Comparison of ENCODE assay signal across 15 cellular contexts in the genomic region with DNA sequence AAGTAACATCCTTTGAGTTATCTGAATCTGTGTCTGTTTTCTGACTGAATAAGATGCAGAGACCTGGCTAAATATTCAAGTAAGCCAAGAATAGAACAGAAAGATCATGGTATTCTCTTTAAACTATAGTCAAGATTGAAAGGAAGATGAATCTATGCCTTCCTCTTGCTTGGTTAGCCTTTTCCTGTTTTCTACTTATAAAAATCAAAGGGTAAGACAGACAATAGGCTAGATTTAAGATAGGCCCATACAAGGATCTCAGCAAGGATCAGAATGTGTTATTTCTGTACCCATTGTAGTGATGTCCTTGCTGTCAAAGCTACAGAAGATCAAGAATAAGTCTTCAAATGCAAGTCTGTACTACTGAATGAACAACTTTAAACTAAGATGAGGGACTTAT.
"Had no signal": no experiment of that assay in that cellular context is flagged by ENCODE, and none has a peak within 500 bp of the region (broad histone marks: within the 10 kb centered on the region; RNA-seq: fewer than 3 reads in every experiment).

No MANE protein-coding gene starts in this region.

- H3K27me3 ChIP-seq: tibial artery had no signal

- H3K27me3 Mint-ChIP-seq: natural killer cell treated with Interleukin-12 subunit alpha and Interleukin-12 subunit beta and Interleukin-15 and Interleukin-18, amount 100 ng/mL, for 72 hours had no signal

- H3K36me3 Mint-ChIP-seq: natural killer cell treated with Interleukin-12 subunit alpha and Interleukin-12 subunit beta and Interleukin-15 and Interleukin-18, amount 100 ng/mL, for 72 hours; stimulated activated effector memory CD8-positive, alpha-beta T cell treated with anti-CD3 and anti-CD28 coated beads, Interleukin-12 subunit alpha, Interleukin-12 subunit beta, amount 100 ng/mL, for 72 hours had no signal

- H3K27ac ChIP-seq: tibial artery had no signal

- H3K4me1 Mint-ChIP-seq: stimulated activated effector memory CD8-positive, alpha-beta T cell treated with anti-CD3 and anti-CD28 coated beads, Interleukin-12 subunit alpha, Interleukin-12 subunit beta, amount 100 ng/mL, for 72 hours had no signal

- H3K9me3 ChIP-seq: tibial artery had no signal

- ATAC-seq: left ventricle myocardium superior; natural killer cell treated with Interleukin-12 subunit alpha and Interleukin-12 subunit beta and Interleukin-15 and Interleukin-18, amount 100 ng/mL, for 72 hours; stimulated activated effector memory CD8-positive, alpha-beta T cell treated with anti-CD3 and anti-CD28 coated beads, Interleukin-12 subunit alpha, Interleukin-12 subunit beta, amount 100 ng/mL, for 72 hours had no signal

- DNase-seq: activated CD4-positive, CD25-positive, alpha-beta regulatory T cell; activated CD8-positive, alpha-beta memory T cell treated with anti-CD3 and anti-CD28 coated beads, Interleukin-2, amount 50 U/mL, for 48 hours; aorta; cortex of kidney; effector CD4-positive, alpha-beta T cell; foreskin fibroblast; glutamatergic neuron; hypothalamus; left ventricle myocardium superior; mesenchymal stem cell; posterior cingulate gyrus; retina; tibial artery had no signal

- H3K27ac Mint-ChIP-seq: natural killer cell treated with Interleukin-12 subunit alpha and Interleukin-12 subunit beta and Interleukin-15 and Interleukin-18, amount 100 ng/mL, for 72 hours; stimulated activated effector memory CD8-positive, alpha-beta T cell treated with anti-CD3 and anti-CD28 coated beads, Interleukin-12 subunit alpha, Interleukin-12 subunit beta, amount 100 ng/mL, for 72 hours had no signal

- H3K4me3 ChIP-seq: tibial artery had no signal

- H3K4me3 Mint-ChIP-seq: natural killer cell treated with Interleukin-12 subunit alpha and Interleukin-12 subunit beta and Interleukin-15 and Interleukin-18, amount 100 ng/mL, for 72 hours; stimulated activated effector memory CD8-positive, alpha-beta T cell treated with anti-CD3 and anti-CD28 coated beads, Interleukin-12 subunit alpha, Interleukin-12 subunit beta, amount 100 ng/mL, for 72 hours had no signal

- H3K9me3 Mint-ChIP-seq: natural killer cell treated with Interleukin-12 subunit alpha and Interleukin-12 subunit beta and Interleukin-15 and Interleukin-18, amount 100 ng/mL, for 72 hours; stimulated activated effector memory CD8-positive, alpha-beta T cell treated with anti-CD3 and anti-CD28 coated beads, Interleukin-12 subunit alpha, Interleukin-12 subunit beta, amount 100 ng/mL, for 72 hours had no signal
